ENCODE assay signal across 27 cellular contexts in genomic region chrY:19589664-19590063, GRCh38.
"Had no signal": no experiment of that assay in that cellular context is flagged by ENCODE, and none has a peak within 500 bp of the region (broad histone marks: within the 10 kb centered on the region; RNA-seq: fewer than 3 reads in every experiment).

No MANE protein-coding gene starts in this region.

- DNase-seq: stimulated activated CD4-positive, alpha-beta T cell treated with anti-CD3 and anti-CD28 coated beads, Interleukin-2, amount 100 ng/mL, for 48 hours; stimulated activated CD4-positive, alpha-beta T cell treated with anti-CD3 and anti-CD28 coated beads, Interleukin-4, amount 100 ng/mL, for 1 hour; stimulated activated CD4-positive, alpha-beta T cell treated with anti-CD3 and anti-CD28 coated beads, Interleukin-4, amount 100 ng/mL, for 24 hours; stimulated activated CD4-positive, alpha-beta T cell treated with anti-CD3 and anti-CD28 coated beads, Interleukin-4, amount 100 ng/mL, for 4 hours; stimulated activated CD8-positive, alpha-beta memory T cell treated with anti-CD3 and anti-CD28 coated beads, Interleukin-4, amount 100 ng/mL, for 48 hours; stimulated activated naive B cell treated with anti-CD40 and anti-IgM and Interleukin-4, amounts not matched to agents 10 μg/mL and 1 μg/mL and 100 μg/mL, for 72 hours; stimulated activated naive CD4-positive, alpha-beta T cell; stimulated activated naive CD4-positive, alpha-beta T cell treated with Interleukin-2 at 50 U/mL for 16 hours; stimulated activated naive CD8-positive, alpha-beta T cell treated with anti-CD3 and anti-CD28 coated beads, Interleukin-15, amount 100 ng/mL, for 72 hours; stimulated activated naive CD8-positive, alpha-beta T cell treated with anti-CD3 and anti-CD28 coated beads, Interleukin-15, Interleukin-2, amounts not matched to agents 100 U/mL and 50 U/mL, for 24 hours; stomach; substantia nigra; testis; thyroid gland; tibial artery; transverse colon; trophoblast cell; upper lobe of left lung; upper lobe of right lung; uterus had no signal

- H3K9me3 ChIP-seq: stomach, suprapubic skin, testis, thoracic aorta, thyroid gland, tibial artery, tibial nerve, transverse colon, upper lobe of left lung, upper lobe of right lung, uterus, vagina had no signal

- H3K27ac ChIP-seq: stomach, suprapubic skin, testis, thoracic aorta, thyroid gland, tibial artery, tibial nerve, transverse colon, upper lobe of left lung, upper lobe of right lung, uterus, vagina had no signal

- H3K4me3 ChIP-seq: stomach, suprapubic skin, testis, thoracic aorta, thyroid gland, tibial artery, tibial nerve, transverse colon, upper lobe of left lung, upper lobe of right lung, uterus, vagina had no signal

- FAIRE-seq: urothelium cell line had no signal

- H3K27me3 ChIP-seq: stomach, suprapubic skin, testis, thyroid gland, tibial artery, tibial nerve, transverse colon, upper lobe of left lung, upper lobe of right lung, uterus, vagina had no signal

- H3K36me3 ChIP-seq: suprapubic skin, thoracic aorta, thyroid gland, tibial artery, transverse colon, upper lobe of left lung, upper lobe of right lung, uterus, vagina had no signal

- ATAC-seq: stimulated activated effector memory CD8-positive, alpha-beta T cell treated with anti-CD3 and anti-CD28 coated beads, Interleukin-12 subunit alpha, Interleukin-12 subunit beta, amount 100 ng/mL, for 72 hours; stimulated activated memory B cell treated with anti-CD40 and anti-IgM and Interleukin-4, amounts not matched to agents 10 μg/mL and 1 μg/mL and 100 μg/mL, for 72 hours; stimulated activated naive B cell treated with anti-CD40 and anti-IgM and Interleukin-4, amounts not matched to agents 10 μg/mL and 1 μg/mL and 100 μg/mL, for 72 hours; stimulated activated naive CD8-positive, alpha-beta T cell treated with anti-CD3 and anti-CD28 coated beads, Interleukin-15, amount 100 ng/mL, for 72 hours; stimulated activated naive CD8-positive, alpha-beta T cell treated with anti-CD3 and anti-CD28 coated beads, Interleukin-15, Interleukin-2, amounts not matched to agents 100 U/mL and 50 U/mL, for 24 hours; upper lobe of right lung had no signal

- H3K4me1 ChIP-seq: stomach, suprapubic skin, testis, thyroid gland, tibial nerve, upper lobe of left lung, upper lobe of right lung, uterus, vagina had no signal
